ENCODE assay signal across 8 cellular contexts in the genomic region with DNA sequence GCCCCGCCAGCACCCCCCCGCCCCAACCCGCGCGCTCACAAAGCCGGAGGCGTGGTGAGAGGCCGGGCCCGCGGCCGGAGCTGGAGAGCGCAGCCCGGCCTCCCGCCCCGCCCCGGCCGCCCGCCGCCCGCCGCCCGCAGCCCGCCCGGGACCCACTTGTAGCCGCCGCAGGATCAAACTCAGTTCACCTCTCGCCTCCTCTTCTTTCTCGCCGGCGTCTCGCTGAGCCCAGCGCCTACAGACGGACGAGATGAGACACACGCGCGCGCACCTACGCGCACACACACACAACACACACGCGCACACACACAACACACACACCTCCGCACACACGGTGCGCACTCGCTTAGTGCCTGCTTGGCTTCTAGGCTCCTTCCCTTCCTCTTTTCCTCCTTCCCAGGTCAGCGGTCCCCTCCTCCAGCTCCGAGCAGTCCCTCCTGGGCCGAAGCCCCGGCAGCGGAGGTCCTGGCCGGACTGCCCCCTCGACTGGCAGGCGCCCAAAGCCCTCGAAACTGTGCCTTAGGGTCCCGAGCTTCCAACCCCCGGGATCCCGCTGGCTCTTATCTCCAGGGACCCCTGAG. TPM values are rescaled to one million over a fixed set of nuclear protein-coding genes. Genes with fewer than 3 reads are reported as not detected.
DNase-seq lines count a peak whose midpoint lies in the region; ATAC-seq and TF ChIP-seq lines count a peak whose summit lies in the region.

No MANE protein-coding gene starts in this region.

- H3K4me3 ChIP-seq in LNCaP clone FGC (ENCODE audit: low read depth, low read length) (peak overlapping the region; percentile 35), right cardiac atrium (ENCODE audit: low read length) (peak overlapping the region; percentile 68), rectal smooth muscle tissue (ENCODE audit: low read length) (peak overlapping the region; percentile 84)

- peaks cover 3% of the 10 kb centered on the region for H3K4me1 ChIP-seq in right cardiac atrium (ENCODE audit: control insufficient read depth, insufficient read depth, low read length)
- H3K4me1 ChIP-seq in rectal smooth muscle tissue (ENCODE audit: control insufficient read depth, insufficient read depth, low read length), result peaks cover 13% of the 10 kb centered on the region

- H3K9me3 ChIP-seq in right cardiac atrium (ENCODE audit: control insufficient read depth, low read length), result no peaks in the 10 kb centered on the region

- peaks cover 67% of the 10 kb centered on the region for H3K27me3 Mint-ChIP-seq in activated naive CD8-positive, alpha-beta T cell treated with anti-CD3 and anti-CD28 coated beads for 36 hours

- H3K27ac Mint-ChIP-seq in activated naive CD8-positive, alpha-beta T cell treated with anti-CD3 and anti-CD28 coated beads for 36 hours, result no peak overlapping the region

- H3K9ac ChIP-seq in rectal smooth muscle tissue (ENCODE audit: low read length), result no peak overlapping the region

- H3K4me3 Mint-ChIP-seq in activated naive CD8-positive, alpha-beta T cell treated with anti-CD3 and anti-CD28 coated beads for 36 hours, result peak overlapping the region; percentile 74

- intact Hi-C loops in right cardiac atrium (cut with DNase I), result loop anchor here in 3 of 4 donors (5.0 to 10.0 kb wide), 4 partner anchors 224 to 544 kb away; no protein-coding TSS in a partner anchor

- H3K27ac ChIP-seq in right cardiac atrium (ENCODE audit: low read length) (no peak overlapping the region), rectal smooth muscle tissue (ENCODE audit: low read depth, low read length) (no peak overlapping the region)

- DNase-seq in COR-L47 (lab: John Stamatoyannopoulos, UW), result peak; percentile 20
- no peak for DNase-seq in LNCaP clone FGC (ENCODE audit: low read depth)
- DNase-seq in activated naive CD8-positive, alpha-beta T cell treated with anti-CD3 and anti-CD28 coated beads for 36 hours, result no peak
- DNase-seq in right cardiac atrium, result peak; percentile 71 to 89 (median 84)
- DNase-seq in AML-193 (lab: John Stamatoyannopoulos, UW), result no peak

- no peaks in the 10 kb centered on the region for H3K27me3 ChIP-seq in right cardiac atrium (ENCODE audit: control insufficient read depth, insufficient read depth)
- peaks cover 31% of the 10 kb centered on the region for H3K27me3 ChIP-seq in rectal smooth muscle tissue (ENCODE audit: control insufficient read depth, insufficient read depth, low read length)

- H3K36me3 ChIP-seq in rectal smooth muscle tissue (ENCODE audit: control insufficient read depth, insufficient read depth, low read length), result no peaks in the 10 kb centered on the region

- H3K36me3 Mint-ChIP-seq in activated naive CD8-positive, alpha-beta T cell treated with anti-CD3 and anti-CD28 coated beads for 36 hours, result peaks cover 3% of the 10 kb centered on the region

- H3K9me3 Mint-ChIP-seq in activated naive CD8-positive, alpha-beta T cell treated with anti-CD3 and anti-CD28 coated beads for 36 hours, result peaks cover 3% of the 10 kb centered on the region

- no peak for TF ChIP-seq CTCF in LNCaP clone FGC (IDR thresholded peaks at IDR 0.05; ENCODE audit: control insufficient read depth, extremely low read depth, insufficient read depth)

- H3K4me1 Mint-ChIP-seq in activated naive CD8-positive, alpha-beta T cell treated with anti-CD3 and anti-CD28 coated beads for 36 hours, result peaks cover 33% of the 10 kb centered on the region

- ATAC-seq in right cardiac atrium (peak; percentile 28 to 39), HG03432 (IDR thresholded peaks at IDR 0.05; ENCODE audit: unreplicated experiment) (no peak), HG03196 (IDR thresholded peaks at IDR 0.05; ENCODE audit: unreplicated experiment) (no peak)

- WGBS in right cardiac atrium, result 1% methylated on average over 57 of the region's 58 CpGs

RNA-seq across cellular contexts. Expression of a gene that starts 1.4 kb away (rescaled TPM):
- total RNA-seq in activated naive CD8-positive, alpha-beta T cell treated with anti-CD3 and anti-CD28 coated beads for 36 hours, result not detected
- 10 to 100 TPM in 1 of 4 donors, 1 to 10 TPM in 3; 5.1 to 30.9 (median 8.0) TPM for total RNA-seq in right cardiac atrium
- 7.2 TPM for polyA plus RNA-seq in right cardiac atrium

Comparison
In these comparisons a context has a peak if more than half of its experiments do, and no peak if none do; other contexts are left out.
1. DNase-seq: peak in COR-L47 (single experiment) and right cardiac atrium (3 of 3); none in LNCaP clone FGC (single experiment), activated naive CD8-positive, alpha-beta T cell treated with anti-CD3 and anti-CD28 coated beads for 36 hours (single experiment) and AML-193 (0 of 2).
2. ATAC-seq: peak in right cardiac atrium (2 of 2); none in HG03432 (single experiment) and HG03196 (single experiment).
3. RNA of a gene that starts 1.4 kb away (total RNA-seq): 5.1 to 30.9 TPM in right cardiac atrium; not detected in activated naive CD8-positive, alpha-beta T cell treated with anti-CD3 and anti-CD28 coated beads for 36 hours; every median in the first group is over 4 times any median in the second.
4. Peak in every context shown above with its lines, with median percentiles within 50 percentile points of each other: H3K4me3 ChIP-seq.